In genomic region chr2:72923833-72924352, GRCh38 we compare ENCODE assay signal across 12 cellular contexts. TPM values are rescaled to one million over a fixed set of nuclear protein-coding genes. Genes with fewer than 3 reads are reported as not detected.
DNase-seq lines count a peak whose midpoint lies in the region; ATAC-seq and TF ChIP-seq lines count a peak whose summit lies in the region.
"Had no signal": no experiment of that assay in that cellular context is flagged by ENCODE, and none has a peak within 500 bp of the region (broad histone marks: within the 10 kb centered on the region; RNA-seq: fewer than 3 reads in every experiment).

No MANE protein-coding gene starts in this region.

- H2BK20ac ChIP-seq in IMR-90 (ENCODE audit: low read depth, low read length), result no peak overlapping the region

- H3K4me3 ChIP-seq in IMR-90 (ENCODE audit: insufficient read depth, low read depth, low read length), result no peak overlapping the region
- peak overlapping the region; percentile 40 for H3K4me3 ChIP-seq in iPS-15b (ENCODE audit: low read depth, low read length)
- H3K4me3 ChIP-seq: body of pancreas had no signal

- no peaks in the 10 kb centered on the region for H3K4me1 ChIP-seq in IMR-90 (ENCODE audit: control insufficient read depth, insufficient read depth, low read length)
- H3K4me1 ChIP-seq in iPS-15b (ENCODE audit: control insufficient read depth, insufficient read depth, low read length), result peaks cover 6% of the 10 kb centered on the region

- H3K14ac ChIP-seq in IMR-90 (replicated peaks; ENCODE audit: low read depth, low read length), result no peak overlapping the region

- CTCF ChIA-PET in IMR-90 (lab: Yijun Ruan, JAX), result no interaction called here

- no peak overlapping the region for H2AK9ac ChIP-seq in IMR-90 (replicated peaks; ENCODE audit: low read depth, low read length, poor library complexity)

- no peak overlapping the region for H2AK5ac ChIP-seq in IMR-90 (ENCODE audit: low read depth, low read length)

- dilution Hi-C loops in IMR-90 (cut with HindIII; ENCODE audit: low sequenced_read_pairs, unreplicated experiment), result no loop called here

- no TSS peak for BruUV-seq in IMR-90 (replicated peaks; lab: Mats Ljungman, UMichigan)

- H2BK5ac ChIP-seq in IMR-90 (ENCODE audit: low read depth, low read length, poor library complexity, severe bottlenecking), result no peak overlapping the region

- H4K5ac ChIP-seq in IMR-90 (ENCODE audit: low read depth, low read length), result no peak overlapping the region

- peaks cover 24% of the 10 kb centered on the region for H3K9me3 ChIP-seq in IMR-90 (ENCODE audit: control insufficient read depth, insufficient read depth, low read length)
- H3K9me3 ChIP-seq in iPS-15b (ENCODE audit: control insufficient read depth, insufficient read depth, low read length), result no peaks in the 10 kb centered on the region
- H3K9me3 ChIP-seq: body of pancreas, neutrophil had no signal

- ATAC-seq in IMR-90 (ENCODE audit: low read depth) (no peak), GM21786 (IDR thresholded peaks at IDR 0.05; ENCODE audit: unreplicated experiment) (no peak)

- no peak overlapping the region for H4K8ac ChIP-seq in IMR-90 (ENCODE audit: low read depth in 2 of 2, low read length in 2 of 2)

- POLR2A ChIA-PET in IMR-90 (lab: Charles Lee; ENCODE audit: unreplicated experiment), result no interaction called here

- H3K56ac ChIP-seq in IMR-90 (ENCODE audit: extremely low read depth, insufficient read depth, low read length), result no peak overlapping the region

- no peak overlapping the region for H3K27ac ChIP-seq in IMR-90 (ENCODE audit: insufficient read depth, low read length)
- H3K27ac ChIP-seq: body of pancreas, neutrophil had no signal

- in situ Hi-C loops in IMR-90 (cut with MboI; ENCODE audit: low sequenced_read_pairs), result no loop called here

- no peaks in the 10 kb centered on the region for H3K79me1 ChIP-seq in IMR-90 (ENCODE audit: low read depth in 1 of 2, low read length in 2 of 2)

- peak overlapping the region; percentile 37 for H2AFZ ChIP-seq in IMR-90 (replicated peaks; ENCODE audit: low read length, poor library complexity)

- H3K23ac ChIP-seq in IMR-90 (ENCODE audit: low read depth, low read length), result no peak overlapping the region

- no peak overlapping the region for H3K4me2 ChIP-seq in IMR-90 (ENCODE audit: low read depth, low read length)

- H2BK15ac ChIP-seq in IMR-90 (ENCODE audit: low read depth, low read length), result no peak overlapping the region

- no peak overlapping the region for H3K18ac ChIP-seq in IMR-90 (ENCODE audit: low read depth, low read length)

- DNase-seq in GM03348 (ENCODE audit: low spot score) (peak; percentile 11), IMR-90 (no peak), retina (peak; percentile 73), GM19240 (ENCODE audit: insufficient read length, low spot score) (no peak), NCI-H1436 treated with DMSO at 0.1 percent for 48 hours (lab: John Stamatoyannopoulos, UW) (no peak)
- DNase-seq: activated T-cell treated with anti-CD3 and anti-CD28 coated beads for 4 hours; immature natural killer cell; stimulated activated naive CD4-positive, alpha-beta T cell had no signal

- H3K4ac ChIP-seq in IMR-90 (ENCODE audit: low read depth, low read length), result no peak overlapping the region

- no peak for TF ChIP-seq RAD21 in IMR-90 (IDR thresholded peaks at IDR 0.05; ENCODE audit: low read length)

- H3K36me3 ChIP-seq in IMR-90 (ENCODE audit: control insufficient read depth, insufficient read depth, low read length), result no peaks in the 10 kb centered on the region
- no peaks in the 10 kb centered on the region for H3K36me3 ChIP-seq in iPS-15b (ENCODE audit: control insufficient read depth, insufficient read depth, low read length)
- H3K36me3 ChIP-seq: neutrophil had no signal

- no peak for TF ChIP-seq CTCF in IMR-90 (conservative IDR thresholded peaks at IDR 0.05; ENCODE audit: low read depth, low read length)

- intact Hi-C loops in IMR-90 (cut with micrococcal nuclease), result no loop called here

- H3K27me3 ChIP-seq in IMR-90 (ENCODE audit: control insufficient read depth, insufficient read depth, low read length) (peaks cover 98% of the 10 kb centered on the region), iPS-15b (ENCODE audit: control insufficient read depth, insufficient read depth, low read length) (peaks cover 100% of the 10 kb centered on the region)

- H4K91ac ChIP-seq in IMR-90 (ENCODE audit: insufficient read depth, low read depth, low read length), result no peak overlapping the region

- TF ChIP-seq POLR2A in IMR-90 (IDR thresholded peaks at IDR 0.05; ENCODE audit: low read depth, low read length), result no peak

- peaks cover 31% of the 10 kb centered on the region; the same call in 1 of the 2 replicates for H4K20me1 ChIP-seq in IMR-90 (ENCODE audit: insufficient read depth, low read length)

- no peak overlapping the region for H3K9ac ChIP-seq in IMR-90 (ENCODE audit: low read depth, low read length)
- no peak overlapping the region for H3K9ac ChIP-seq in iPS-15b (ENCODE audit: low read depth, low read length)

- no peaks in the 10 kb centered on the region for H3K9me1 ChIP-seq in IMR-90 (ENCODE audit: insufficient read depth, low read length)

- no peak overlapping the region for H2BK120ac ChIP-seq in IMR-90 (ENCODE audit: low read depth, low read length)

- WGBS in IMR-90 (ENCODE audit: extremely low coverage in 2 of 2, insufficient read length in 1 of 2), 2 experiments, result 2% methylated on average over 13 of the region's 36 CpGs; no CpG with 5 or more reads in 1 of the 2 experiments

TF ChIP-seq in IMR-90, 13 proteins besides CTCF, POLR2A, EP300 and RAD21:
- TF ChIP-seq CEBPB (IDR thresholded peaks at IDR 0.05; ENCODE audit: low read depth, low read length) (no peak), USF2 (IDR thresholded peaks at IDR 0.05; ENCODE audit: low read depth, low read length) (no peak), MAFK (IDR thresholded peaks at IDR 0.05; ENCODE audit: low read depth, low read length) (no peak), BHLHE40 (IDR thresholded peaks at IDR 0.05; ENCODE audit: low read depth, low read length) (no peak), RCOR1 (IDR thresholded peaks at IDR 0.05; ENCODE audit: insufficient replicate concordance, low read length) (no peak)

RNA-seq across cellular contexts. Expression of gene EMX1, which starts 6.6 kb away (rescaled TPM):
- not detected in 2 replicates for total RNA-seq in IMR-90 (2012; rRNA removed)
- polyA plus RNA-seq in IMR-90 (2012; rRNA removed), result not detected in 2 replicates
- polyA plus RNA-seq in IMR-90 (2012; cell fraction: cytosol; rRNA removed), result not detected in 2 replicates
- not detected in 2 replicates for polyA plus RNA-seq in IMR-90 (2012; cell fraction: nucleus; rRNA removed; ENCODE audit: low replicate concordance)
- polyA plus RNA-seq: immature natural killer cell had no signal

RNA-seq across cellular contexts. Expression of gene SPR, which starts 36.7 kb away (rescaled TPM):
- total RNA-seq in IMR-90 (2012; rRNA removed), result 15.8 and 17.4 TPM in 2 replicates
- 14.3 and 14.9 TPM in 2 replicates for polyA plus RNA-seq in IMR-90 (2012; rRNA removed)
- polyA plus RNA-seq in IMR-90 (2012; cell fraction: cytosol; rRNA removed), result 17.3 and 23.3 TPM in 2 replicates
- polyA plus RNA-seq in IMR-90 (2012; cell fraction: nucleus; rRNA removed; ENCODE audit: low replicate concordance), result 4.1 and 5.8 TPM in 2 replicates

Comparison
In these comparisons a context has a peak if more than half of its experiments do, and no peak if none do; other contexts are left out.
1. DNase-seq: peak in GM03348 (single experiment) and retina (single experiment); none in IMR-90 (single experiment), GM19240 (single experiment) and NCI-H1436 treated with DMSO at 0.1 percent for 48 hours (single experiment).